9 cellular contexts compared by ENCODE assay signal in the genomic region with DNA sequence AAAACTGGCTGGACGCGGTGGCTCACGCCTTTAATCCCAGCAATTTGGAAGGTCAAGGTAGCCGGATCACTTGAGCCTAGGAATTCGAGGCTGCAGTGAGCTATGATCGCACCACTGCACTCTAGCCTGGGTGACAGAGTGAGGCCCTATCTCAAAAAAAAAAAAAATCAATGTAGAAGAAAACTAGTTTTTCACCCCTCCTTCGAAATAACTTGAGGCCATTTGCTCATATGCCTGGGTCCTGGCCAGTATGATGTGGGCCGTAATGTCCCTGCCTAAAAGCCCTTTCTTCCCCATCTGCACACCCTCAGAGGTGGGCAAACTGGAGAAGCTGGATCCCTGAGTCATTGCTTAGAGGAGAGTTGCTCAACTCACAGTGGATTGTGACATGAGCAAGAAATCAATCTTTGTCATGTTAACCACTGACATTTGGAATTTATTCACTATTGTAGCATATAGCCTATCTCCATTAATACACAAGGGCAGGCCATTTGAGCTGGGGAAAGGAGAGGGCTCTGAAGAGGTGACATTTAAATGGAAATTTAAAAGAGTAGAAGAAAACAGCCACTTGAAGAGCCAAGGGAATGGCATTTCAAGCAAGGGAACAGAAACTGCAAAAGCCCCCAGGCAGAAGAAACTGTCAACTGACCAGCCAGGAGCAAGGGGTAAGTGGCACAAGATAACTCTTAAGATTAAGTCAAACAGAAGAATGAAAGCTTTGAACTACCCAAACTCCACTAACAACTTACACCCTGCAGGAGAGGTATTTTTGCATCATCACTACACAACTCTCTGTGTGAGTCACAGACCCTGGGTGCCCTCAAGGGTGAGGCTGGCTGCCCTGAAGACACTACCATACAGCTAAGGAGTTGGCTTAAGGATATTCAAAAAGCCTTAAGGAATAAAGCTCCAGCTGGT. TPM values are rescaled to one million over a fixed set of nuclear protein-coding genes. Genes with fewer than 3 reads are reported as not detected.
DNase-seq lines count a peak whose midpoint lies in the region; ATAC-seq and TF ChIP-seq lines count a peak whose summit lies in the region.
"Had no signal": no experiment of that assay in that cellular context is flagged by ENCODE, and none has a peak within 500 bp of the region (broad histone marks: within the 10 kb centered on the region; RNA-seq: fewer than 3 reads in every experiment).

No MANE protein-coding gene starts in this region.

- no peaks in the 10 kb centered on the region for H3K36me3 Mint-ChIP-seq in GM23338 (ENCODE audit: low read depth)

- 93 to 96% methylated on average over 8 of the region's 8 CpGs for WGBS in sigmoid colon, 2 donors

- H3K36me3 ChIP-seq in GM23338 (ENCODE audit: insufficient read depth) = no peaks in the 10 kb centered on the region
- H3K36me3 ChIP-seq in RWPE2 (ENCODE audit: low read depth) = no peaks in the 10 kb centered on the region
- H3K36me3 ChIP-seq in sigmoid colon = no peaks in the 10 kb centered on the region

- intact Hi-C loops in sigmoid colon (cut with DNase I) = no loop called here

- ATAC-seq in GM23338 = peak; percentile 34; the same call in 2 of the 3 replicates
- ATAC-seq in RWPE2 (ENCODE audit: low read depth) = peak; percentile 81

- H3K79me2 ChIP-seq in GM23338 (replicated peaks; ENCODE audit: insufficient read depth) = no peaks in the 10 kb centered on the region

- H3K4me3 ChIP-seq in GM23338 = no peak overlapping the region
- no peak overlapping the region for H3K4me3 ChIP-seq in RWPE2 (ENCODE audit: severe bottlenecking)
- H3K4me3 ChIP-seq in sigmoid colon = no peak overlapping the region

- TF ChIP-seq POLR2A in sigmoid colon (IDR thresholded peaks at IDR 0.05) = no peak

- no peaks in the 10 kb centered on the region for H3K9me3 Mint-ChIP-seq in GM23338

- H2AFZ ChIP-seq in GM23338 = peak overlapping the region; percentile 66

- no peak overlapping the region for H3K4me3 Mint-ChIP-seq in GM23338

- peaks cover 2% of the 10 kb centered on the region for H3K27me3 Mint-ChIP-seq in GM23338 (ENCODE audit: insufficient read depth, low read depth, poor library complexity)

- peaks cover 8% of the 10 kb centered on the region for H3K4me1 ChIP-seq in GM23338 (ENCODE audit: insufficient read depth)
- peaks cover 27% of the 10 kb centered on the region for H3K4me1 ChIP-seq in RWPE2 (ENCODE audit: insufficient read depth, poor library complexity, severe bottlenecking)
- H3K4me1 ChIP-seq in sigmoid colon = no peaks in the 10 kb centered on the region

- no peaks in the 10 kb centered on the region for H4K20me1 ChIP-seq in GM23338 (replicated peaks; ENCODE audit: insufficient read depth)

- H3K27ac ChIP-seq in GM23338 (ENCODE audit: low read depth) (peak overlapping the region; percentile 65), RWPE2 (ENCODE audit: poor library complexity, severe bottlenecking) (peak overlapping the region; percentile 69), sigmoid colon (no peak overlapping the region)

- no peak for TF ChIP-seq CTCF in GM23338 (conservative IDR thresholded peaks at IDR 0.05; ENCODE audit: low read depth in 2 of 2)
- TF ChIP-seq CTCF in RWPE2 (IDR thresholded peaks at IDR 0.05; ENCODE audit: poor library complexity, severe bottlenecking) = no peak
- no peak for TF ChIP-seq CTCF in sigmoid colon (IDR thresholded peaks at IDR 0.05)

- no peaks in the 10 kb centered on the region for H3K9me2 ChIP-seq in GM23338 (ENCODE audit: insufficient read depth)

- DNase-seq in AG08396 (ENCODE audit: low spot score) (peak; percentile 25), GM23338 (ENCODE audit: low spot score) (no peak), RWPE2 (ENCODE audit: low spot score) (no peak), hepatic stellate cell (ENCODE audit: low spot score) (peak; percentile 28), GM19238 (ENCODE audit: insufficient read length, low spot score) (no peak), sigmoid colon (no peak), NCI-H2196 (lab: John Stamatoyannopoulos, UW; ENCODE audit: unreplicated experiment) (no peak), globus pallidus (ENCODE audit: low spot score) (no peak)
- DNase-seq: NCI-H748 treated with DMSO at 0.1 percent for 48 hours had no signal

- no peak for TF ChIP-seq EP300 in sigmoid colon (IDR thresholded peaks at IDR 0.05)

- H3K9me3 ChIP-seq in RWPE2 (ENCODE audit: severe bottlenecking) = no peaks in the 10 kb centered on the region
- no peaks in the 10 kb centered on the region for H3K9me3 ChIP-seq in sigmoid colon

- no peak overlapping the region for H3K4me2 ChIP-seq in GM23338

- H3K4me1 Mint-ChIP-seq in GM23338 = peaks cover 13% of the 10 kb centered on the region

- peaks cover 5% of the 10 kb centered on the region; the same call in 1 of the 2 replicates for H3F3A ChIP-seq in GM23338 (replicated peaks; ENCODE audit: low read depth)

- H3K27me3 ChIP-seq in GM23338 (ENCODE audit: insufficient read depth) = no peaks in the 10 kb centered on the region
- H3K27me3 ChIP-seq in RWPE2 (ENCODE audit: insufficient read depth, poor library complexity, severe bottlenecking) = no peaks in the 10 kb centered on the region
- H3K27me3 ChIP-seq in sigmoid colon = no peaks in the 10 kb centered on the region

- H3K27ac Mint-ChIP-seq in GM23338 = peak overlapping the region; percentile 41; the same call in 1 of the 2 replicates

TF ChIP-seq in GM23338, 12 proteins besides CTCF, POLR2A, EP300 and RAD21:
- TF ChIP-seq ZNF331 (CRISPR knock-in tag; IDR thresholded peaks at IDR 0.05; ENCODE audit: low read depth) (no peak), JUNB (IDR thresholded peaks at IDR 0.05; ENCODE audit: unreplicated experiment) (no peak), CREB1 (CRISPR knock-in tag; IDR thresholded peaks at IDR 0.05; ENCODE audit: low read depth) (no peak), POLR2AphosphoS5 (IDR thresholded peaks at IDR 0.05; ENCODE audit: low read depth) (no peak), EZH2 (IDR thresholded peaks at IDR 0.05; ENCODE audit: low read depth, unreplicated experiment) (no peak), EZH2phosphoT487 (IDR thresholded peaks at IDR 0.05; ENCODE audit: unreplicated experiment) (no peak)
- TF ChIP-seq, protein P1, sequence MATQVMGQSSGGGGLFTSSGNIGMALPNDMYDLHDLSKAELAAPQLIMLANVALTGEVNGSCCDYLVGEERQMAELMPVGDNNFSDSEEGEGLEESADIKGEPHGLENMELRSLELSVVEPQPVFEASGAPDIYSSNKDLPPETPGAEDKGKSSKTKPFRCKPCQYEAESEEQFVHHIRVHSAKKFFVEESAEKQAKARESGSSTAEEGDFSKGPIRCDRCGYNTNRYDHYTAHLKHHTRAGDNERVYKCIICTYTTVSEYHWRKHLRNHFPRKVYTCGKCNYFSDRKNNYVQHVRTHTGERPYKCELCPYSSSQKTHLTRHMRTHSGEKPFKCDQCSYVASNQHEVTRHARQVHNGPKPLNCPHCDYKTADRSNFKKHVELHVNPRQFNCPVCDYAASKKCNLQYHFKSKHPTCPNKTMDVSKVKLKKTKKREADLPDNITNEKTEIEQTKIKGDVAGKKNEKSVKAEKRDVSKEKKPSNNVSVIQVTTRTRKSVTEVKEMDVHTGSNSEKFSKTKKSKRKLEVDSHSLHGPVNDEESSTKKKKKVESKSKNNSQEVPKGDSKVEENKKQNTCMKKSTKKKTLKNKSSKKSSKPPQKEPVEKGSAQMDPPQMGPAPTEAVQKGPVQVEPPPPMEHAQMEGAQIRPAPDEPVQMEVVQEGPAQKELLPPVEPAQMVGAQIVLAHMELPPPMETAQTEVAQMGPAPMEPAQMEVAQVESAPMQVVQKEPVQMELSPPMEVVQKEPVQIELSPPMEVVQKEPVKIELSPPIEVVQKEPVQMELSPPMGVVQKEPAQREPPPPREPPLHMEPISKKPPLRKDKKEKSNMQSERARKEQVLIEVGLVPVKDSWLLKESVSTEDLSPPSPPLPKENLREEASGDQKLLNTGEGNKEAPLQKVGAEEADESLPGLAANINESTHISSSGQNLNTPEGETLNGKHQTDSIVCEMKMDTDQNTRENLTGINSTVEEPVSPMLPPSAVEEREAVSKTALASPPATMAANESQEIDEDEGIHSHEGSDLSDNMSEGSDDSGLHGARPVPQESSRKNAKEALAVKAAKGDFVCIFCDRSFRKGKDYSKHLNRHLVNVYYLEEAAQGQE (IDR thresholded peaks at IDR 0.05; ENCODE audit: unreplicated experiment) = no peak

RNA-seq across cellular contexts. Expression of a gene that starts 7.6 kb away (rescaled TPM):
- 86.0 and 92.8 TPM in 2 replicates for total RNA-seq in GM23338 (2014; rRNA removed; shearing (Covaris generic))
- polyA plus RNA-seq in GM23338 (2016; fragmentation: Nextera tagmentation; extraction: Ambion mirVana) (106 and 118 TPM in 2 replicates), sigmoid colon (10 to 100 TPM; 18.0 to 43.0 (median 22.8) TPM)
- 10 to 100 TPM; 12.9 to 23.5 (median 20.5) TPM for total RNA-seq in sigmoid colon

Comparison
In these comparisons a context has a peak if more than half of its experiments do, and no peak if none do; other contexts are left out.
1. DNase-seq: peak in AG08396 (single experiment) and hepatic stellate cell (single experiment); none in GM23338 (single experiment), RWPE2 (single experiment), GM19238 (single experiment), sigmoid colon (single experiment), NCI-H2196 (single experiment) and globus pallidus (single experiment).
2. H3K27ac ChIP-seq: peak in GM23338 (single experiment) and RWPE2 (single experiment); none in sigmoid colon (0 of 4).